ENCODE assay signal across 20 cellular contexts in genomic region chr16:35559911-35560636, GRCh38.
DNase-seq lines count a peak whose midpoint lies in the region; ATAC-seq, FAIRE-seq and TF ChIP-seq lines count a peak whose summit lies in the region.
"Had no signal": no experiment of that assay in that cellular context is flagged by ENCODE, and none has a peak within 500 bp of the region (broad histone marks: within the 10 kb centered on the region; RNA-seq: fewer than 3 reads in every experiment).

No MANE protein-coding gene starts in this region.

- no peak overlapping the region for H3K4me3 ChIP-seq in breast epithelium
- no peak overlapping the region for H3K4me3 ChIP-seq in CD4-positive, alpha-beta memory T cell (ENCODE audit: low read length in 2 of 2)
- H3K4me3 ChIP-seq: cardiac muscle cell, gastroesophageal sphincter, left lung, SJSA1 had no signal

- no peak overlapping the region for H3K27ac Mint-ChIP-seq in MCF 10A (ENCODE audit: low read depth, unreplicated experiment)
- H3K27ac Mint-ChIP-seq in CD4-positive, alpha-beta memory T cell = no peak overlapping the region
- H3K27ac Mint-ChIP-seq: CD8-positive, alpha-beta memory T cell; stimulated activated effector memory CD8-positive, alpha-beta T cell treated with anti-CD3 and anti-CD28 coated beads, Interleukin-12 subunit alpha, Interleukin-12 subunit beta, amount 100 ng/mL, for 72 hours; T-helper 2 cell treated with Interferon-gamma antibody and Interleukin-4, amounts not matched to agents 5 μg/mL and 100 μg/mL, for 36 hours had no signal

- no peak overlapping the region for H3K27ac ChIP-seq in breast epithelium
- H3K27ac ChIP-seq in CD4-positive, alpha-beta memory T cell (ENCODE audit: low read depth, low read length) = no peak overlapping the region
- H3K27ac ChIP-seq: cardiac muscle cell, gastroesophageal sphincter, left lung, SJSA1 had no signal

- no TSS peak for BruUV-seq in MCF 10A (replicated peaks; lab: Mats Ljungman, UMichigan)

- CTCF ChIA-PET in MCF 10A (lab: Yijun Ruan, JAX) = no interaction called here
- CTCF ChIA-PET in CD4-positive, alpha-beta memory T cell (lab: Charles Lee; ENCODE audit: partially characterized antibody) = no interaction called here

- intact Hi-C loops in MCF 10A (cut with micrococcal nuclease) (no loop called here), breast epithelium (cut with DNase I; ENCODE audit: low total_unique reads) (no loop called here)
- intact Hi-C loops in CD4-positive, alpha-beta memory T cell (cut with micrococcal nuclease) = no loop called here

- ATAC-seq in GM18505 (IDR thresholded peaks at IDR 0.05; ENCODE audit: unreplicated experiment) (no peak), HG03175 (IDR thresholded peaks at IDR 0.05; ENCODE audit: unreplicated experiment) (no peak)
- ATAC-seq: gastroesophageal sphincter; left lung; stimulated activated effector memory CD8-positive, alpha-beta T cell treated with anti-CD3 and anti-CD28 coated beads, Interleukin-12 subunit alpha, Interleukin-12 subunit beta, amount 100 ng/mL, for 72 hours had no signal

- H3K27me3 Mint-ChIP-seq in MCF 10A (ENCODE audit: insufficient read depth, unreplicated experiment) = no peaks in the 10 kb centered on the region
- H3K27me3 Mint-ChIP-seq in CD4-positive, alpha-beta memory T cell = no peaks in the 10 kb centered on the region
- H3K27me3 Mint-ChIP-seq: CD8-positive, alpha-beta memory T cell had no signal

- H3K4me1 Mint-ChIP-seq in MCF 10A (ENCODE audit: insufficient read depth, unreplicated experiment) = peaks cover 10% of the 10 kb centered on the region
- H3K4me1 Mint-ChIP-seq in CD4-positive, alpha-beta memory T cell = no peaks in the 10 kb centered on the region
- H3K4me1 Mint-ChIP-seq: stimulated activated effector memory CD8-positive, alpha-beta T cell treated with anti-CD3 and anti-CD28 coated beads, Interleukin-12 subunit alpha, Interleukin-12 subunit beta, amount 100 ng/mL, for 72 hours had no signal

- TF ChIP-seq CTCF in MCF 10A (IDR thresholded peaks at IDR 0.05; ENCODE audit: unreplicated experiment) = no peak
- TF ChIP-seq CTCF in breast epithelium (IDR thresholded peaks at IDR 0.05) = peak in 1 of 3 donors; percentile 13

- H3K9me3 Mint-ChIP-seq in MCF 10A (ENCODE audit: unreplicated experiment) = peaks cover 9% of the 10 kb centered on the region
- H3K9me3 Mint-ChIP-seq in CD4-positive, alpha-beta memory T cell = peaks cover 11 to 38% (median 22%) of the 10 kb centered on the region in 8 donors

- H3K4me3 Mint-ChIP-seq in MCF 10A (ENCODE audit: unreplicated experiment) = no peak overlapping the region
- H3K4me3 Mint-ChIP-seq in CD4-positive, alpha-beta memory T cell = no peak overlapping the region
- H3K4me3 Mint-ChIP-seq: CD8-positive, alpha-beta memory T cell; stimulated activated effector memory CD8-positive, alpha-beta T cell treated with anti-CD3 and anti-CD28 coated beads, Interleukin-12 subunit alpha, Interleukin-12 subunit beta, amount 100 ng/mL, for 72 hours; T-helper 2 cell treated with Interferon-gamma antibody and Interleukin-4, amounts not matched to agents 5 μg/mL and 100 μg/mL, for 36 hours had no signal

- POLR2A ChIA-PET in MCF 10A (lab: Yijun Ruan, JAX) = interaction anchor here (0.7 kb wide), 1 partner anchor 57 kb away, joined by 3 read pairs; no protein-coding TSS in a partner anchor
- POLR2A ChIA-PET in CD4-positive, alpha-beta memory T cell (lab: Charles Lee; ENCODE audit: partially characterized antibody) = no interaction called here

- H3K36me3 ChIP-seq in breast epithelium = no peaks in the 10 kb centered on the region
- H3K36me3 ChIP-seq in CD4-positive, alpha-beta memory T cell (ENCODE audit: insufficient read depth, low read length) = no peaks in the 10 kb centered on the region
- H3K36me3 ChIP-seq: cardiac muscle cell, gastroesophageal sphincter, left lung, SJSA1 had no signal

- TF ChIP-seq POLR2A in breast epithelium (IDR thresholded peaks at IDR 0.05) (no peak), GM18505 (IDR thresholded peaks at IDR 0.05; ENCODE audit: borderline replicate concordance, extremely low read depth, insufficient read depth, insufficient read length) (no peak)

- H3K4me1 ChIP-seq in breast epithelium = no peaks in the 10 kb centered on the region
- H3K4me1 ChIP-seq in CD4-positive, alpha-beta memory T cell (ENCODE audit: insufficient read depth, low read length) = no peaks in the 10 kb centered on the region
- H3K4me1 ChIP-seq: gastroesophageal sphincter, left lung, SJSA1 had no signal

- FAIRE-seq in urothelium cell line (lab: Jason Lieb, UNC) = no peak

- no peaks in the 10 kb centered on the region for H3K27me3 ChIP-seq in breast epithelium
- no peaks in the 10 kb centered on the region for H3K27me3 ChIP-seq in CD4-positive, alpha-beta memory T cell (ENCODE audit: insufficient read depth, low read length)
- H3K27me3 ChIP-seq: cardiac muscle cell, gastroesophageal sphincter, left lung, SJSA1 had no signal

- peak; percentile 80 for DNase-seq in MCF 10A (ENCODE audit: unreplicated experiment)
- DNase-seq in breast epithelium (ENCODE audit: low spot score in 2 of 2) = no peak
- DNase-seq in MV-4-11 (lab: John Stamatoyannopoulos, UW) = peak; percentile 45
- peak; percentile 48 for DNase-seq in RPMI8226
- peak; percentile 26 for DNase-seq in urothelium cell line (ENCODE audit: low spot score)
- no peak for DNase-seq in CD4-positive, alpha-beta memory T cell
- DNase-seq: CD8-positive, alpha-beta memory T cell; erythroblast; KBM-7; left lung; NCI-H1417 treated with DMSO at 0.1 percent for 48 hours; NCI-H345; retina had no signal

- H3K36me3 Mint-ChIP-seq in MCF 10A (ENCODE audit: insufficient read depth, unreplicated experiment) = no peaks in the 10 kb centered on the region
- H3K36me3 Mint-ChIP-seq in CD4-positive, alpha-beta memory T cell = no peaks in the 10 kb centered on the region
- H3K36me3 Mint-ChIP-seq: CD8-positive, alpha-beta memory T cell; stimulated activated effector memory CD8-positive, alpha-beta T cell treated with anti-CD3 and anti-CD28 coated beads, Interleukin-12 subunit alpha, Interleukin-12 subunit beta, amount 100 ng/mL, for 72 hours had no signal

- H3K9me3 ChIP-seq in breast epithelium = no peaks in the 10 kb centered on the region
- peaks cover 0 to 11% of the 10 kb centered on the region in 2 donors for H3K9me3 ChIP-seq in CD4-positive, alpha-beta memory T cell (ENCODE audit: control insufficient read depth in 1 of 2, low read length in 2 of 2)
- H3K9me3 ChIP-seq: gastroesophageal sphincter had no signal

Comparison
In these comparisons a context has a peak if more than half of its experiments do, and no peak if none do; other contexts are left out.
1. DNase-seq: peak in MCF 10A (single experiment), MV-4-11 (single experiment), RPMI8226 (single experiment) and urothelium cell line (single experiment); none in breast epithelium (0 of 2) and CD4-positive, alpha-beta memory T cell (0 of 5).